ENCODE assay signal across 8 cellular contexts in the genomic region with DNA sequence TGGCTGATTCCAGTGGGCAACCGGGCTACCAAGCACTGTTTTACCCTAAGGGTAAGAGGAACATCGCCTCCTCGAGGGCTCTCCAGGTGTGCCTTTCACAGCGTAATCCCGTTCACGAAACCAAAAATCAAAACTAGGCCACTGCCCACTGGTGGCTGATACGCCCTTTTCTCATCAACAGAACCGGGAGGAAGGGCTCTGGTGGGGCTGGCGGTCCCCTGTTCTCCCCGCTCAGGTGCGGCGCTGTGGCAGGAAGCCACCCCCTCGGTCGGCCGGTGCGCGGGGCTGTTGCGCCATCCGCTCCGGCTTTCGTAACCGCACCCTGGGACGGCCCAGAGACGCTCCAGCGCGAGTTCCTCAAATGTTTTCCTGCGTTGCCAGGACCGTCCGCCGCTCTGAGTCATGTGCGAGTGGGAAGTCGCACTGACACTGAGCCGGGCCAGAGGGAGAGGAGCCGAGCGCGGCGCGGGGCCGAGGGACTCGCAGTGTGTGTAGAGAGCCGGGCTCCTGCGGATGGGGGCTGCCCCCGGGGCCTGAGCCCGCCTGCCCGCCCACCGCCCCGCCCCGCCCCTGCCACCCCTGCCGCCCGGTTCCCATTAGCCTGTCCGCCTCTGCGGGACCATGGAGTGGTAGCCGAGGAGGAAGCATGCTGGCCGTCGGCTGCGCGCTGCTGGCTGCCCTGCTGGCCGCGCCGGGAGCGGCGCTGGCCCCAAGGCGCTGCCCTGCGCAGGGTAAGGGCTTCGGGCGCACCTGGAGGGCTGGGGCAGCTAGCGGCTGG. TPM values are rescaled to one million over a fixed set of nuclear protein-coding genes. Genes with fewer than 3 reads are reported as not detected.
DNase-seq lines count a peak whose midpoint lies in the region; ATAC-seq, FAIRE-seq and TF ChIP-seq lines count a peak whose summit lies in the region.

A gene (plus strand): TSS at position 360 of the 778 bp plus-strand sequence. CDS start 287 bp downstream, at position 647.

- H3K27ac ChIP-seq in stomach: peak within 1 kb of the TSS; percentile 88 to 99 (median 98)

- peak within 1 kb of the TSS; percentile 88 to 96 (median 93) for H3K4me3 Mint-ChIP-seq in naive thymus-derived CD8-positive, alpha-beta T cell

- ATAC-seq in HG03139 (IDR thresholded peaks at IDR 0.05; ENCODE audit: unreplicated experiment): peak; percentile 28
- ATAC-seq in naive thymus-derived CD8-positive, alpha-beta T cell: peak; percentile 59 to 71

- TF ChIP-seq POLR2A in stomach (IDR thresholded peaks at IDR 0.05): peak in 1 of 4 donors; percentile 38

- 0 to 1% (median 0%) methylated on average over 4 to 67 of the region's 67 CpGs for WGBS in stomach, 5 donors

- TF ChIP-seq EP300 in stomach (IDR thresholded peaks at IDR 0.05): peak; percentile 50

- no peaks in the 10 kb centered on the region for H3K9me3 Mint-ChIP-seq in naive thymus-derived CD8-positive, alpha-beta T cell

- peak within 1 kb of the TSS; percentile 92 to 98 (median 94) for H3K27ac Mint-ChIP-seq in naive thymus-derived CD8-positive, alpha-beta T cell

- TF ChIP-seq CTCF in fibroblast of villous mesenchyme (IDR thresholded peaks at IDR 0.05; ENCODE audit: insufficient read depth, low read depth, low read length): peak; percentile 26
- TF ChIP-seq CTCF in stomach (IDR thresholded peaks at IDR 0.05): peak in 5 of 7 experiments; percentile 19 to 67 (median 40)

- POLR2A ChIA-PET in naive thymus-derived CD8-positive, alpha-beta T cell (lab: Charles Lee): interaction anchor here (0.6 to 11.0 kb wide), 15 partner anchors 13 to 200 kb away, joined by 3 to 122 read pairs (median 7); a partner anchor contains a TSS

- peaks cover 42 to 87% (median 78%) of the 10 kb centered on the region in 4 donors for H3K4me1 Mint-ChIP-seq in naive thymus-derived CD8-positive, alpha-beta T cell

- no peaks in the 10 kb centered on the region for H3K36me3 ChIP-seq in stomach

- H3K27me3 Mint-ChIP-seq in naive thymus-derived CD8-positive, alpha-beta T cell: no peaks in the 10 kb centered on the region

- H3K36me3 Mint-ChIP-seq in naive thymus-derived CD8-positive, alpha-beta T cell: peaks cover 0 to 4% (median 0%) of the 10 kb centered on the region in 3 donors

- no peaks in the 10 kb centered on the region for H3K27me3 ChIP-seq in stomach

- DNase-seq in DMS79 treated with DMSO at 0.1 percent for 48 hours (lab: John Stamatoyannopoulos, UW) (peak; percentile 35), DMS79 (lab: John Stamatoyannopoulos, UW) (no peak), RCC 7860 (ENCODE audit: low spot score) (peak; percentile 89), activated gamma-delta T cell (lab: John Stamatoyannopoulos, UW) (peak; percentile 36), fibroblast of villous mesenchyme (ENCODE audit: low read depth) (peak; percentile 93), stomach (peak; percentile 91)
- peak; percentile 57 to 85 (median 74) for DNase-seq in naive thymus-derived CD8-positive, alpha-beta T cell

- no peaks in the 10 kb centered on the region for H3K9me3 ChIP-seq in stomach

- peak within 1 kb of the TSS; percentile 70 for H3K4me3 ChIP-seq in fibroblast of villous mesenchyme (ENCODE audit: low read depth, low read length)
- H3K4me3 ChIP-seq in stomach: peak within 1 kb of the TSS; percentile 65 to 79 (median 74)

- FAIRE-seq in RCC 7860 (lab: Jason Lieb, UNC): no peak

- intact Hi-C loops in stomach (cut with DNase I; ENCODE audit: low total_unique reads): loop anchor here (10.0 kb wide), 1 partner anchor 60 kb away; no protein-coding TSS in a partner anchor

- peaks cover 37 to 80% (median 53%) of the 10 kb centered on the region in 4 donors for H3K4me1 ChIP-seq in stomach

RNA-seq across cellular contexts. Expression of the gene that starts here (rescaled TPM):
- total RNA-seq in fibroblast of villous mesenchyme (11.6 and 30.2 TPM in 2 replicates), stomach (10 to 100 TPM; 12.7 to 73.9 (median 37.4) TPM)
- total RNA-seq in naive thymus-derived CD8-positive, alpha-beta T cell: 10 to 100 TPM; 44.4 to 49.9 TPM
- polyA plus RNA-seq in naive thymus-derived CD8-positive, alpha-beta T cell: 10 to 100 TPM; 20.1 to 44.1 (median 28.4) TPM
- 1 to 10 TPM; 1.9 to 4.1 (median 4.0) TPM for polyA plus RNA-seq in stomach

Comparison
In these comparisons a context has a peak if more than half of its experiments do, and no peak if none do; other contexts are left out.
1. RNA of the gene that starts here (polyA plus RNA-seq): 20.1 to 44.1 TPM in naive thymus-derived CD8-positive, alpha-beta T cell; 1.9 to 4.1 TPM in stomach; every median in the first group is over 4 times any median in the second.